Comparison of ENCODE assay signal across 26 cellular contexts in genomic region chr19:36081894-36082293, GRCh38. TPM values are rescaled to one million over a fixed set of nuclear protein-coding genes. Genes with fewer than 3 reads are reported as not detected.
A peak's percentile ranks its signal among the peaks of the same experiment; 100 is the strongest.
DNase-seq lines count a peak whose midpoint lies in the region; ATAC-seq and TF ChIP-seq lines count a peak whose summit lies in the region.
"Had no signal": no experiment of that assay in that cellular context is flagged by ENCODE, and none has a peak within 500 bp of the region (broad histone marks: within the 10 kb centered on the region; RNA-seq: fewer than 3 reads in every experiment).

No MANE protein-coding gene starts in this region.

- no peak for TF ChIP-seq CTCF in fibroblast of mammary gland (conservative IDR thresholded peaks at IDR 0.05; ENCODE audit: control insufficient read depth, insufficient read depth, low read depth, low read length)

- H3K4me3 ChIP-seq in fibroblast of mammary gland (ENCODE audit: control insufficient read depth, low read depth, low read length), result no peak overlapping the region
- H3K4me3 ChIP-seq: BLaER1, GM23338 had no signal

- intact Hi-C loops in sciatic nerve (cut with DNase I), result loop anchor here (5.0 kb wide), 1 partner anchor 1005 kb away; no protein-coding TSS in a partner anchor

- H3K36me3 Mint-ChIP-seq in central memory CD8-positive, alpha-beta T cell (ENCODE audit: insufficient read depth), result peaks cover 6% of the 10 kb centered on the region

- H3K4me1 Mint-ChIP-seq in central memory CD8-positive, alpha-beta T cell, result no peaks in the 10 kb centered on the region
- H3K4me1 Mint-ChIP-seq: CD4-positive, alpha-beta memory T cell; GM23338 had no signal

- no peaks in the 10 kb centered on the region for H3K9me3 Mint-ChIP-seq in central memory CD8-positive, alpha-beta T cell
- H3K9me3 Mint-ChIP-seq: CD4-positive, alpha-beta memory T cell; GM23338; IgD-negative memory B cell had no signal

- H3K27me3 Mint-ChIP-seq in central memory CD8-positive, alpha-beta T cell, result no peaks in the 10 kb centered on the region
- H3K27me3 Mint-ChIP-seq: CD4-positive, alpha-beta memory T cell; IgD-negative memory B cell had no signal

- no peak for ATAC-seq in central memory CD8-positive, alpha-beta T cell (replicated peaks; ENCODE audit: extremely low read depth, poor library complexity, severe bottlenecking)
- ATAC-seq in sciatic nerve, result peak; percentile 61
- ATAC-seq: GM23338 had no signal

- H3K4me3 Mint-ChIP-seq in central memory CD8-positive, alpha-beta T cell, result no peak overlapping the region
- H3K4me3 Mint-ChIP-seq: CD4-positive, alpha-beta memory T cell; GM23338; IgD-negative memory B cell had no signal

- H3K27ac Mint-ChIP-seq in central memory CD8-positive, alpha-beta T cell (ENCODE audit: low read depth), result peak overlapping the region; percentile 19
- H3K27ac Mint-ChIP-seq: GM23338 had no signal

- peak; percentile 47 for DNase-seq in LHCN-M2 (ENCODE audit: low read depth)
- no peak for DNase-seq in central memory CD8-positive, alpha-beta T cell (ENCODE audit: low spot score in 2 of 2)
- peak; percentile 58 for DNase-seq in fibroblast of mammary gland (ENCODE audit: low read depth)
- DNase-seq in sciatic nerve (ENCODE audit: low spot score), result no peak
- DNase-seq in NCI-H526 treated with DMSO at 0.1 percent for 48 hours (lab: John Stamatoyannopoulos, UW), result no peak
- DNase-seq in NCI-H1105 (lab: John Stamatoyannopoulos, UW), result no peak
- DNase-seq in hepatic stellate cell (ENCODE audit: low spot score), result no peak
- no peak for DNase-seq in GM03348 (ENCODE audit: low spot score)
- DNase-seq: CD4-positive, alpha-beta memory T cell; DMS153; GDM1; HCEC 1CT; Kasumi-1; MM.1S; NCI-H1092; NCI-H146; NCI-H2029 treated with DMSO at 0.1 percent for 48 hours; NCI-H2171 treated with DMSO at 0.1 percent for 48 hours; NCI-H446 treated with DMSO at 0.1 percent for 48 hours; NCI-H748 treated with DMSO at 0.1 percent for 48 hours; SHP77 had no signal

RNA-seq across cellular contexts. Expression of gene WDR62, which starts 27.2 kb away (rescaled TPM):
- total RNA-seq in LHCN-M2 (2014; rRNA removed) (22.0 and 23.6 TPM in 2 replicates), sciatic nerve (1.2 TPM)
- polyA plus RNA-seq in LHCN-M2 (2012), result 9.9 TPM

RNA-seq across cellular contexts. Expression of gene THAP8, which starts 27.8 kb away (rescaled TPM):
- total RNA-seq in LHCN-M2 (2014; rRNA removed), result 10.8 and 12.5 TPM in 2 replicates
- polyA plus RNA-seq in LHCN-M2 (2012), result 13.5 TPM
- total RNA-seq in sciatic nerve, result 10.5 TPM

RNA-seq across cellular contexts. Expression of gene OVOL3, which starts 29.0 kb away (rescaled TPM):
- total RNA-seq in LHCN-M2 (2014; rRNA removed), result not detected in 2 replicates
- polyA plus RNA-seq in LHCN-M2 (2012), result not detected
- total RNA-seq in sciatic nerve, result not detected
- total RNA-seq: CD4-positive, alpha-beta memory T cell; Daoy; GM23338; OCI-LY7 had no signal
- polyA plus RNA-seq: CD4-positive, alpha-beta memory T cell; GM23338; IgD-negative memory B cell had no signal

RNA-seq across cellular contexts. Expression of gene POLR2I, which starts 32.8 kb away (rescaled TPM):
- 56.0 and 56.1 TPM in 2 replicates for total RNA-seq in LHCN-M2 (2014; rRNA removed)
- 169 TPM for polyA plus RNA-seq in LHCN-M2 (2012)
- total RNA-seq in sciatic nerve, result 60.5 TPM

RNA-seq across cellular contexts. Expression of gene TBCB, which starts 33.4 kb away (rescaled TPM):
- total RNA-seq in LHCN-M2 (2014; rRNA removed), result 295 and 302 TPM in 2 replicates
- 440 TPM for polyA plus RNA-seq in LHCN-M2 (2012)
- total RNA-seq in sciatic nerve, result 173 TPM

Comparison
In these comparisons a context has a peak if more than half of its experiments do, and no peak if none do; other contexts are left out.
1. DNase-seq: peak in LHCN-M2 (single experiment) and fibroblast of mammary gland (single experiment); none in central memory CD8-positive, alpha-beta T cell (0 of 2), sciatic nerve (single experiment), NCI-H526 treated with DMSO at 0.1 percent for 48 hours (single experiment), NCI-H1105 (single experiment), hepatic stellate cell (single experiment) and GM03348 (single experiment).
2. RNA of gene WDR62, which starts 27.2 kb away (total RNA-seq): 22.0 to 23.6 TPM in LHCN-M2; 1.2 TPM in sciatic nerve (single experiment); every median in the first group is over 10 times any median in the second.